Comparison of ENCODE assay signal across 17 cellular contexts in genomic region chr19:55103190-55103589, GRCh38. TPM values are rescaled to one million over a fixed set of nuclear protein-coding genes. Genes with fewer than 3 reads are reported as not detected.
DNase-seq lines count a peak whose midpoint lies in the region; ATAC-seq and TF ChIP-seq lines count a peak whose summit lies in the region.
"Had no signal": no experiment of that assay in that cellular context is flagged by ENCODE, and none has a peak within 500 bp of the region (broad histone marks: within the 10 kb centered on the region; RNA-seq: fewer than 3 reads in every experiment).

No MANE protein-coding gene starts in this region.

- peaks cover 6 to 9% of the 10 kb centered on the region in 2 donors for H3K4me1 Mint-ChIP-seq in natural killer cell treated with Interleukin-12 subunit alpha and Interleukin-12 subunit beta and Interleukin-15 and Interleukin-18, amount 100 ng/mL, for 72 hours (ENCODE audit: low read depth in 2 of 2)
- peaks cover 5 to 7% of the 10 kb centered on the region in 2 donors for H3K4me1 Mint-ChIP-seq in natural killer cell

- no peak overlapping the region for H3K27ac ChIP-seq in coronary artery
- H3K27ac ChIP-seq: BLaER1 treated with 17β-estradiol and CSF1 and Interleukin-3, amounts not matched to agents 10 nM and 100 nM had no signal

- TF ChIP-seq CTCF in natural killer cell (IDR thresholded peaks at IDR 0.05) = no peak
- no peak for TF ChIP-seq CTCF in coronary artery (IDR thresholded peaks at IDR 0.05)

- H3K27ac Mint-ChIP-seq in natural killer cell treated with Interleukin-12 subunit alpha and Interleukin-12 subunit beta and Interleukin-15 and Interleukin-18, amount 100 ng/mL, for 72 hours = no peak overlapping the region
- H3K27ac Mint-ChIP-seq in natural killer cell = no peak overlapping the region
- H3K27ac Mint-ChIP-seq: B cell; CD4-positive, alpha-beta T cell; CD8-positive, alpha-beta memory T cell had no signal

- no peak for ATAC-seq in natural killer cell treated with Interleukin-12 subunit alpha and Interleukin-12 subunit beta and Interleukin-15 and Interleukin-18, amount 100 ng/mL, for 72 hours
- no peak for ATAC-seq in natural killer cell
- ATAC-seq in HG02571 (IDR thresholded peaks at IDR 0.05; ENCODE audit: unreplicated experiment) = no peak

- no peaks in the 10 kb centered on the region for H3K27me3 ChIP-seq in H7 (ENCODE audit: control insufficient read depth, insufficient read depth, low read length)
- H3K27me3 ChIP-seq: BLaER1 treated with 17β-estradiol and CSF1 and Interleukin-3, amounts not matched to agents 10 nM and 100 nM had no signal

- H3K27me3 Mint-ChIP-seq in natural killer cell treated with Interleukin-12 subunit alpha and Interleukin-12 subunit beta and Interleukin-15 and Interleukin-18, amount 100 ng/mL, for 72 hours = no peaks in the 10 kb centered on the region
- H3K27me3 Mint-ChIP-seq in natural killer cell (ENCODE audit: low read depth in 2 of 2) = no peaks in the 10 kb centered on the region
- H3K27me3 Mint-ChIP-seq: B cell; CD4-positive, alpha-beta T cell; CD8-positive, alpha-beta memory T cell had no signal

- H3K4me3 ChIP-seq in H7 (ENCODE audit: insufficient read depth, low read depth, low read length) (no peak overlapping the region), coronary artery (no peak overlapping the region)
- H3K4me3 ChIP-seq: BLaER1 treated with 17β-estradiol and CSF1 and Interleukin-3, amounts not matched to agents 10 nM and 100 nM had no signal

- peaks cover 2% of the 10 kb centered on the region for H3K36me3 ChIP-seq in H7 (replicated peaks; ENCODE audit: control insufficient read depth, insufficient read depth, low read length)

- DNase-seq in natural killer cell treated with Interleukin-12 subunit alpha and Interleukin-12 subunit beta and Interleukin-15 and Interleukin-18, amount 100 ng/mL, for 72 hours (ENCODE audit: low spot score) = peak; percentile 45
- DNase-seq in natural killer cell (no peak), H7 (peak; percentile 26), coronary artery (ENCODE audit: low spot score) (peak; percentile 49), medulla oblongata (ENCODE audit: extremely low spot score) (no peak)
- DNase-seq: CD4-positive, alpha-beta T cell; CD8-positive, alpha-beta memory T cell; DMS 273 treated with DMSO at 0.1 percent for 48 hours; DMS79; GF-D8; GOT3; HCEC 1CT had no signal

- no peak overlapping the region for H3K4me3 Mint-ChIP-seq in natural killer cell treated with Interleukin-12 subunit alpha and Interleukin-12 subunit beta and Interleukin-15 and Interleukin-18, amount 100 ng/mL, for 72 hours
- no peak overlapping the region for H3K4me3 Mint-ChIP-seq in natural killer cell
- H3K4me3 Mint-ChIP-seq: B cell; CD14-positive monocyte; CD4-positive, alpha-beta T cell; CD8-positive, alpha-beta memory T cell had no signal

- intact Hi-C loops in natural killer cell (cut with micrococcal nuclease) = no loop called here

- H3K36me3 Mint-ChIP-seq in natural killer cell treated with Interleukin-12 subunit alpha and Interleukin-12 subunit beta and Interleukin-15 and Interleukin-18, amount 100 ng/mL, for 72 hours = peaks cover 6% of the 10 kb centered on the region
- H3K36me3 Mint-ChIP-seq in natural killer cell = no peaks in the 10 kb centered on the region

- no peaks in the 10 kb centered on the region for H3K9me3 Mint-ChIP-seq in natural killer cell treated with Interleukin-12 subunit alpha and Interleukin-12 subunit beta and Interleukin-15 and Interleukin-18, amount 100 ng/mL, for 72 hours
- no peaks in the 10 kb centered on the region for H3K9me3 Mint-ChIP-seq in natural killer cell
- H3K9me3 Mint-ChIP-seq: CD4-positive, alpha-beta T cell; CD8-positive, alpha-beta memory T cell had no signal

RNA-seq across cellular contexts. Expression of gene PPP1R12C, which starts 14.2 kb away (rescaled TPM):
- 100 to 1,000 TPM; 157 to 251 TPM for total RNA-seq in natural killer cell treated with Interleukin-12 subunit alpha and Interleukin-12 subunit beta and Interleukin-15 and Interleukin-18, amount 100 ng/mL, for 72 hours
- total RNA-seq in natural killer cell = 100 to 1,000 TPM; 162 to 178 (median 174) TPM
- 57.5 and 66.4 TPM in 2 replicates for total RNA-seq in H7 (2014; rRNA removed; shearing (Covaris generic))

RNA-seq across cellular contexts. Expression of gene EPS8L1, which starts 27.5 kb away (rescaled TPM):
- total RNA-seq in natural killer cell treated with Interleukin-12 subunit alpha and Interleukin-12 subunit beta and Interleukin-15 and Interleukin-18, amount 100 ng/mL, for 72 hours = 1 to 10 TPM; 1.3 to 8.7 TPM
- total RNA-seq in natural killer cell = 10 to 100 TPM in 1 of 3 donors, 1 to 10 TPM in 2; 8.8 to 15.7 (median 10.0) TPM
- 20.0 and 22.9 TPM in 2 replicates for total RNA-seq in H7 (2014; rRNA removed; shearing (Covaris generic))

RNA-seq across cellular contexts. Expression of gene RDH13, which starts 40.2 kb away (rescaled TPM):
- 10 to 100 TPM; 13.4 to 31.0 TPM for total RNA-seq in natural killer cell treated with Interleukin-12 subunit alpha and Interleukin-12 subunit beta and Interleukin-15 and Interleukin-18, amount 100 ng/mL, for 72 hours
- 10 to 100 TPM; 18.2 to 25.3 (median 19.3) TPM for total RNA-seq in natural killer cell
- 21.2 and 24.4 TPM in 2 replicates for total RNA-seq in H7 (2014; rRNA removed; shearing (Covaris generic))

RNA-seq across cellular contexts. Expression of gene TNNT1, which starts 45.8 kb away (rescaled TPM):
- total RNA-seq in natural killer cell treated with Interleukin-12 subunit alpha and Interleukin-12 subunit beta and Interleukin-15 and Interleukin-18, amount 100 ng/mL, for 72 hours = not detected
- total RNA-seq in natural killer cell = under 1 TPM in 1 of 3 donors, not detected in 2; 0.94 TPM
- 33.8 and 44.8 TPM in 2 replicates for total RNA-seq in H7 (2014; rRNA removed; shearing (Covaris generic))
- total RNA-seq: B cell; CD4-positive, alpha-beta T cell; CD8-positive, alpha-beta memory T cell had no signal

RNA-seq across cellular contexts. Expression of gene TNNI3, which starts 54.3 kb away (rescaled TPM):
- total RNA-seq in natural killer cell treated with Interleukin-12 subunit alpha and Interleukin-12 subunit beta and Interleukin-15 and Interleukin-18, amount 100 ng/mL, for 72 hours = not detected
- total RNA-seq in natural killer cell = under 1 TPM in 1 of 3 donors, not detected in 2; 0.94 TPM
- 6.5 and 11.6 TPM in 2 replicates for total RNA-seq in H7 (2014; rRNA removed; shearing (Covaris generic))
- total RNA-seq: A172; B cell; CD4-positive, alpha-beta T cell; CD8-positive, alpha-beta memory T cell had no signal

Comparison
In these comparisons a context has a peak if more than half of its experiments do, and no peak if none do; other contexts are left out.
1. DNase-seq: peak in natural killer cell treated with Interleukin-12 subunit alpha and Interleukin-12 subunit beta and Interleukin-15 and Interleukin-18, amount 100 ng/mL, for 72 hours (single experiment), H7 (single experiment) and coronary artery (single experiment); none in natural killer cell (single experiment) and medulla oblongata (single experiment).